In genomic region chr3:138950701-138951100, GRCh38 we compare ENCODE assay signal across 15 cellular contexts. TPM values are rescaled to one million over a fixed set of nuclear protein-coding genes. Genes with fewer than 3 reads are reported as not detected.
DNase-seq lines count a peak whose midpoint lies in the region; ATAC-seq lines count a peak whose summit lies in the region.
"Had no signal": no experiment of that assay in that cellular context is flagged by ENCODE, and none has a peak within 500 bp of the region (broad histone marks: within the 10 kb centered on the region; RNA-seq: fewer than 3 reads in every experiment).

No MANE protein-coding gene starts in this region.

- H3K27me3 Mint-ChIP-seq in activated T-cell treated with anti-CD3 and anti-CD28 coated beads, Interleukin-2, amount 50 U/mL, for 24 hours = peaks cover 81% of the 10 kb centered on the region
- H3K27me3 Mint-ChIP-seq in activated naive CD8-positive, alpha-beta T cell treated with anti-CD3 and anti-CD28 coated beads, Interleukin-2, amount 10 ng/mL, durations not matched to agents 7 days and 5 days = peaks cover 66% of the 10 kb centered on the region

- ATAC-seq in activated naive CD8-positive, alpha-beta T cell treated with anti-CD3 and anti-CD28 coated beads, Interleukin-2, amount 10 ng/mL, durations not matched to agents 7 days and 5 days (ENCODE audit: low read depth) = no peak
- ATAC-seq in left lobe of liver = no peak
- no peak for ATAC-seq in stimulated activated effector memory CD8-positive, alpha-beta T cell treated with anti-CD3 and anti-CD28 coated beads, Interleukin-12 subunit alpha, Interleukin-12 subunit beta, amount 100 ng/mL, for 72 hours

- H3K27ac Mint-ChIP-seq in activated T-cell treated with anti-CD3 and anti-CD28 coated beads, Interleukin-2, amount 50 U/mL, for 24 hours = no peak overlapping the region
- no peak overlapping the region for H3K27ac Mint-ChIP-seq in activated naive CD8-positive, alpha-beta T cell treated with anti-CD3 and anti-CD28 coated beads, Interleukin-2, amount 10 ng/mL, durations not matched to agents 7 days and 5 days
- no peak overlapping the region for H3K27ac Mint-ChIP-seq in stimulated activated effector memory CD8-positive, alpha-beta T cell treated with anti-CD3 and anti-CD28 coated beads, Interleukin-12 subunit alpha, Interleukin-12 subunit beta, amount 100 ng/mL, for 72 hours

- no peaks in the 10 kb centered on the region for H3K36me3 Mint-ChIP-seq in activated T-cell treated with anti-CD3 and anti-CD28 coated beads, Interleukin-2, amount 50 U/mL, for 24 hours (ENCODE audit: low read depth)
- no peaks in the 10 kb centered on the region for H3K36me3 Mint-ChIP-seq in activated naive CD8-positive, alpha-beta T cell treated with anti-CD3 and anti-CD28 coated beads, Interleukin-2, amount 10 ng/mL, durations not matched to agents 7 days and 5 days
- H3K36me3 Mint-ChIP-seq in stimulated activated effector memory CD8-positive, alpha-beta T cell treated with anti-CD3 and anti-CD28 coated beads, Interleukin-12 subunit alpha, Interleukin-12 subunit beta, amount 100 ng/mL, for 72 hours = no peaks in the 10 kb centered on the region

- POLR2A ChIA-PET in activated naive CD8-positive, alpha-beta T cell treated with anti-CD3 and anti-CD28 coated beads, Interleukin-2, amount 10 ng/mL, durations not matched to agents 7 days and 5 days (lab: Charles Lee) = no interaction called here

- no peak for DNase-seq in activated T-cell treated with anti-CD3 and anti-CD28 coated beads, Interleukin-2, amount 50 U/mL, for 24 hours
- DNase-seq in activated T-cell treated with anti-CD3 and anti-CD28 coated beads for 4 hours (no peak), left lobe of liver (ENCODE audit: low spot score) (peak; percentile 8), NCI-H82 (lab: John Stamatoyannopoulos, UW) (no peak), NCI-H526 (lab: John Stamatoyannopoulos, UW) (no peak), NCI-H748 (lab: John Stamatoyannopoulos, UW; ENCODE audit: unreplicated experiment) (no peak)
- DNase-seq in activated naive CD8-positive, alpha-beta T cell treated with anti-CD3 and anti-CD28 coated beads, Interleukin-2, amount 10 ng/mL, durations not matched to agents 7 days and 5 days = no peak
- DNase-seq in stimulated activated effector memory CD8-positive, alpha-beta T cell treated with anti-CD3 and anti-CD28 coated beads, Interleukin-12 subunit alpha, Interleukin-12 subunit beta, amount 100 ng/mL, for 72 hours (ENCODE audit: low spot score in 2 of 2) = no peak
- DNase-seq: NCI-H510A, PC-9, substantia nigra had no signal

- H3K4me3 Mint-ChIP-seq in activated T-cell treated with anti-CD3 and anti-CD28 coated beads, Interleukin-2, amount 50 U/mL, for 24 hours = peak overlapping the region; percentile 52
- peak overlapping the region; percentile 50 for H3K4me3 Mint-ChIP-seq in activated naive CD8-positive, alpha-beta T cell treated with anti-CD3 and anti-CD28 coated beads, Interleukin-2, amount 10 ng/mL, durations not matched to agents 7 days and 5 days
- H3K4me3 Mint-ChIP-seq in stimulated activated effector memory CD8-positive, alpha-beta T cell treated with anti-CD3 and anti-CD28 coated beads, Interleukin-12 subunit alpha, Interleukin-12 subunit beta, amount 100 ng/mL, for 72 hours = peak overlapping the region; percentile 39

- peaks cover 21% of the 10 kb centered on the region for H3K4me1 Mint-ChIP-seq in activated T-cell treated with anti-CD3 and anti-CD28 coated beads, Interleukin-2, amount 50 U/mL, for 24 hours (ENCODE audit: low read depth)
- peaks cover 7% of the 10 kb centered on the region for H3K4me1 Mint-ChIP-seq in activated naive CD8-positive, alpha-beta T cell treated with anti-CD3 and anti-CD28 coated beads, Interleukin-2, amount 10 ng/mL, durations not matched to agents 7 days and 5 days
- peaks cover 29% of the 10 kb centered on the region for H3K4me1 Mint-ChIP-seq in stimulated activated effector memory CD8-positive, alpha-beta T cell treated with anti-CD3 and anti-CD28 coated beads, Interleukin-12 subunit alpha, Interleukin-12 subunit beta, amount 100 ng/mL, for 72 hours

- H3K9me3 Mint-ChIP-seq in activated T-cell treated with anti-CD3 and anti-CD28 coated beads, Interleukin-2, amount 50 U/mL, for 24 hours = no peaks in the 10 kb centered on the region
- no peaks in the 10 kb centered on the region for H3K9me3 Mint-ChIP-seq in activated naive CD8-positive, alpha-beta T cell treated with anti-CD3 and anti-CD28 coated beads, Interleukin-2, amount 10 ng/mL, durations not matched to agents 7 days and 5 days
- no peaks in the 10 kb centered on the region for H3K9me3 Mint-ChIP-seq in stimulated activated effector memory CD8-positive, alpha-beta T cell treated with anti-CD3 and anti-CD28 coated beads, Interleukin-12 subunit alpha, Interleukin-12 subunit beta, amount 100 ng/mL, for 72 hours

RNA-seq across cellular contexts. Expression of gene FOXL2NB, which starts 3.7 kb away (rescaled TPM):
- not detected for total RNA-seq in activated naive CD8-positive, alpha-beta T cell treated with anti-CD3 and anti-CD28 coated beads, Interleukin-2, amount 10 ng/mL, durations not matched to agents 7 days and 5 days
- not detected for total RNA-seq in left lobe of liver
- total RNA-seq: skeletal muscle tissue had no signal

RNA-seq across cellular contexts. Expression of gene FOXL2, which starts 3.8 kb away (rescaled TPM):
- total RNA-seq in activated naive CD8-positive, alpha-beta T cell treated with anti-CD3 and anti-CD28 coated beads, Interleukin-2, amount 10 ng/mL, durations not matched to agents 7 days and 5 days = not detected
- total RNA-seq in left lobe of liver = 0.10 TPM
- total RNA-seq: gastroesophageal sphincter, PC-9, skeletal muscle tissue had no signal

RNA-seq across cellular contexts. Expression of gene PRR23A, which starts 55.4 kb away (rescaled TPM):
- not detected for total RNA-seq in activated naive CD8-positive, alpha-beta T cell treated with anti-CD3 and anti-CD28 coated beads, Interleukin-2, amount 10 ng/mL, durations not matched to agents 7 days and 5 days
- total RNA-seq in left lobe of liver = not detected
- total RNA-seq: gastroesophageal sphincter, GM23248, kidney epithelial cell, PC-9, skeletal muscle tissue had no signal
